26 cellular contexts compared by ENCODE assay signal in the genomic region with DNA sequence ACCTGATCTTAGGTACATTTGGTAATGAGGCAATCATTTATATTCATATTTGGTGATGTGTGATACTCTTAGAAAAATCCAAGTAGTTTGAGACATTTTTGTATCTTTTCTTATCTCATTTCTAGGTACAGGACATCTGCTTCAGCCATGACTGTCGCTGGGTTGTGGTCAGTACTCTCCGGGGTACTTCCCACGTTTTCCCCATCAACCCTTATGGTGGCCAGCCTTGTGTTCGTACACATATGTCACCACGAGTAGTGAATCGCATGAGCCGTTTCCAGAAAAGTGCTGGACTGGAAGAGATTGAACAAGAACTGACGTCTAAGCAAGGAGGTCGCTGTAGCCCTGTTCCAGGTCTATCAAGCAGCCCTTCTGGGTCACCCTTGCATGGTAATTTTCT.
A peak's percentile ranks its signal among the peaks of the same experiment; 100 is the strongest.
DNase-seq lines count a peak whose midpoint lies in the region; ATAC-seq, FAIRE-seq and TF ChIP-seq lines count a peak whose summit lies in the region.
"Had no signal": no experiment of that assay in that cellular context is flagged by ENCODE, and none has a peak within 500 bp of the region (broad histone marks: within the 10 kb centered on the region; RNA-seq: fewer than 3 reads in every experiment).

No MANE protein-coding gene starts in this region.

- no peaks in the 10 kb centered on the region for H3K36me3 Mint-ChIP-seq in activated CD4-positive, alpha-beta T cell treated with anti-CD3 and anti-CD28 coated beads, Interleukin-2, amount 10 ng/mL, durations not matched to agents 7 days and 5 days (ENCODE audit: low read depth)

- no peak overlapping the region for H3K27ac ChIP-seq in K562 (ENCODE audit: extremely low read depth, low read depth, low read length)
- H3K27ac ChIP-seq: BLaER1 treated with 17β-estradiol and CSF1 and Interleukin-3, amounts not matched to agents 10 nM and 100 nM; C4-2B had no signal

- no peaks in the 10 kb centered on the region for H3K9me1 ChIP-seq in K562 (ENCODE audit: control insufficient read depth, insufficient read depth, low read length)

- H3K79me2 ChIP-seq in K562 (ENCODE audit: control insufficient read depth, insufficient read depth, low read length) = no peaks in the 10 kb centered on the region

- CTCF ChIA-PET in K562 (lab: Yijun Ruan, JAX; ENCODE audit: low intra/inter-chr PET ratio) = interaction anchor here (0.6 kb wide), 1 partner anchor 10 kb away, joined by 3 read pairs; no protein-coding TSS in a partner anchor
- CTCF ChIA-PET in activated CD4-positive, alpha-beta T cell treated with anti-CD3 and anti-CD28 coated beads, Interleukin-2, amount 10 ng/mL, durations not matched to agents 7 days and 5 days (lab: Charles Lee) = no interaction called here

- H3K36me3 ChIP-seq in K562 (ENCODE audit: control insufficient read depth, insufficient read depth, low read length) = no peaks in the 10 kb centered on the region
- H3K36me3 ChIP-seq: BLaER1 treated with 17β-estradiol and CSF1 and Interleukin-3, amounts not matched to agents 10 nM and 100 nM had no signal

- DNase-seq in CMK (ENCODE audit: low read depth) (peak; percentile 88), SK-N-DZ (ENCODE audit: low spot score) (peak; percentile 72), K562 (ENCODE audit: extremely low read depth in 1 of 4, low spot score in 3 of 4) (peak; percentile 4 to 8 (median 4)), urothelium cell line (ENCODE audit: low spot score) (no peak), NCI-H2227 treated with DMSO at 0.1 percent for 48 hours (lab: John Stamatoyannopoulos, UW) (no peak), HuH-7 (ENCODE audit: low spot score) (no peak)
- DNase-seq in activated CD4-positive, alpha-beta T cell treated with anti-CD3 and anti-CD28 coated beads, Interleukin-2, amount 10 ng/mL, durations not matched to agents 7 days and 5 days = no peak
- DNase-seq: 8988T; AML-193; CD4-positive, alpha-beta T cell; CD8-positive, alpha-beta T cell; COR-L47; DMS 273 treated with DMSO at 0.1 percent for 48 hours; DMS153; DMS53; DMS79; DND-41; EL; GDM1 had no signal

- H3K27me3 Mint-ChIP-seq in activated CD4-positive, alpha-beta T cell treated with anti-CD3 and anti-CD28 coated beads, Interleukin-2, amount 10 ng/mL, durations not matched to agents 7 days and 5 days = peaks cover 6% of the 10 kb centered on the region
- H3K27me3 Mint-ChIP-seq: B cell; CD4-positive, alpha-beta T cell had no signal

- no peak for TF ChIP-seq POLR2A in K562 (conservative IDR thresholded peaks at IDR 0.05)

- in situ Hi-C loops in K562 (cut with MboI) = no loop called here

- FAIRE-seq in K562 (lab: Jason Lieb, UNC) = peak; percentile 56
- FAIRE-seq in urothelium cell line (lab: Jason Lieb, UNC) = peak; percentile 70
- FAIRE-seq: GM12878, GM12892, GM19239 had no signal

- no peak for TF ChIP-seq RAD21 in K562 (CRISPR knock-in tag; conservative IDR thresholded peaks at IDR 0.05 in 1 of 2, IDR thresholded peaks at IDR 0.05 in 1 of 2)

- no peak overlapping the region for H3K9ac ChIP-seq in K562 (ENCODE audit: insufficient read depth in 1 of 2, low read depth in 2 of 2, low read length in 2 of 2)
- H3K9ac ChIP-seq: BLaER1 treated with 17β-estradiol and CSF1 and Interleukin-3, amounts not matched to agents 10 nM and 100 nM had no signal

- H3K4me3 Mint-ChIP-seq in activated CD4-positive, alpha-beta T cell treated with anti-CD3 and anti-CD28 coated beads, Interleukin-2, amount 10 ng/mL, durations not matched to agents 7 days and 5 days = no peak overlapping the region
- H3K4me3 Mint-ChIP-seq: B cell; CD4-positive, alpha-beta T cell; CD8-positive, alpha-beta T cell had no signal

- no peak overlapping the region for H3K4me2 ChIP-seq in K562 (ENCODE audit: insufficient read depth, low read length)
- H3K4me2 ChIP-seq: BLaER1 treated with 17β-estradiol and CSF1 and Interleukin-3, amounts not matched to agents 10 nM and 100 nM had no signal

- no peaks in the 10 kb centered on the region for H3K4me1 Mint-ChIP-seq in activated CD4-positive, alpha-beta T cell treated with anti-CD3 and anti-CD28 coated beads, Interleukin-2, amount 10 ng/mL, durations not matched to agents 7 days and 5 days
- H3K4me1 Mint-ChIP-seq: B cell had no signal

- no peak for ATAC-seq in K562
- no peak for ATAC-seq in GM18498 (IDR thresholded peaks at IDR 0.05; ENCODE audit: unreplicated experiment)
- ATAC-seq: CD8-positive, alpha-beta T cell; GM12878 had no signal

- H3K27me3 ChIP-seq in K562 (ENCODE audit: control insufficient read depth in 2 of 2, insufficient read depth in 2 of 2, low read length in 2 of 2) = no peaks in the 10 kb centered on the region
- H3K27me3 ChIP-seq: BLaER1 treated with 17β-estradiol and CSF1 and Interleukin-3, amounts not matched to agents 10 nM and 100 nM had no signal

- no peaks in the 10 kb centered on the region for H4K20me1 ChIP-seq in K562 (replicated peaks; ENCODE audit: control insufficient read depth, insufficient read depth, low read length)
- H4K20me1 ChIP-seq: BLaER1 treated with 17β-estradiol and CSF1 and Interleukin-3, amounts not matched to agents 10 nM and 100 nM had no signal

- no peak for TF ChIP-seq CTCF in K562 (IDR thresholded peaks at IDR 0.05 in 2 of 3, conservative IDR thresholded peaks at IDR 0.05 in 1 of 3; ENCODE audit: insufficient read depth in 2 of 3, low read depth in 1 of 3, low read length in 3 of 3)

- H2AFZ ChIP-seq in K562 (ENCODE audit: low read depth, low read length) = no peak overlapping the region

- POLR2A ChIA-PET in K562 (lab: Yijun Ruan, JAX) = no interaction called here
- POLR2A ChIA-PET in activated CD4-positive, alpha-beta T cell treated with anti-CD3 and anti-CD28 coated beads, Interleukin-2, amount 10 ng/mL, durations not matched to agents 7 days and 5 days (lab: Charles Lee) = no interaction called here

- no peaks in the 10 kb centered on the region for H3K4me1 ChIP-seq in K562 (replicated peaks in 1 of 2; ENCODE audit: control insufficient read depth in 2 of 2, insufficient read depth in 2 of 2, low read length in 2 of 2)
- H3K4me1 ChIP-seq: BLaER1 treated with 17β-estradiol and CSF1 and Interleukin-3, amounts not matched to agents 10 nM and 100 nM had no signal

- H3K9me3 ChIP-seq in K562 (replicated peaks; ENCODE audit: control insufficient read depth, insufficient read depth, low read depth, low read length) = no peaks in the 10 kb centered on the region
- H3K9me3 ChIP-seq: BLaER1 treated with 17β-estradiol and CSF1 and Interleukin-3, amounts not matched to agents 10 nM and 100 nM had no signal

- no peak overlapping the region for H3K4me3 ChIP-seq in K562
- H3K4me3 ChIP-seq: BLaER1 treated with 17β-estradiol and CSF1 and Interleukin-3, amounts not matched to agents 10 nM and 100 nM; GM12878 had no signal

- intact Hi-C loops in K562 (cut with micrococcal nuclease) = no loop called here

- BruUV-seq in K562 (replicated peaks; lab: Mats Ljungman, UMichigan) = no TSS peak

- no peak for TF ChIP-seq EP300 in K562 (IDR thresholded peaks at IDR 0.05; ENCODE audit: low read length)

- WGBS in K562 (ENCODE audit: insufficient coverage, low coverage, missing lambda C conversion rate) = under 1% methylated on average over 9 of the region's 9 CpGs

- no peak overlapping the region for H3K27ac Mint-ChIP-seq in activated CD4-positive, alpha-beta T cell treated with anti-CD3 and anti-CD28 coated beads, Interleukin-2, amount 10 ng/mL, durations not matched to agents 7 days and 5 days
- H3K27ac Mint-ChIP-seq: B cell; CD4-positive, alpha-beta T cell; CD8-positive, alpha-beta T cell had no signal

- H3K9me3 Mint-ChIP-seq in activated CD4-positive, alpha-beta T cell treated with anti-CD3 and anti-CD28 coated beads, Interleukin-2, amount 10 ng/mL, durations not matched to agents 7 days and 5 days = no peaks in the 10 kb centered on the region
- H3K9me3 Mint-ChIP-seq: CD4-positive, alpha-beta T cell; CD8-positive, alpha-beta T cell had no signal

TF ChIP-seq in K562, 482 proteins besides CTCF, POLR2A, EP300 and RAD21 (continues in another document):
- TF ChIP-seq TCF3 (CRISPR knock-in tag; IDR thresholded peaks at IDR 0.05) = peak; percentile 26; the same call in 1 of the 2 replicates
- TF ChIP-seq TEAD4 (IDR thresholded peaks at IDR 0.05; ENCODE audit: low read length) = peak; percentile 32; the same call in 1 of the 2 replicates
- no peak for TF ChIP-seq TEAD4 (CRISPR knock-in tag; IDR thresholded peaks at IDR 0.05; ENCODE audit: borderline replicate concordance)
- TF ChIP-seq, protein P1, sequence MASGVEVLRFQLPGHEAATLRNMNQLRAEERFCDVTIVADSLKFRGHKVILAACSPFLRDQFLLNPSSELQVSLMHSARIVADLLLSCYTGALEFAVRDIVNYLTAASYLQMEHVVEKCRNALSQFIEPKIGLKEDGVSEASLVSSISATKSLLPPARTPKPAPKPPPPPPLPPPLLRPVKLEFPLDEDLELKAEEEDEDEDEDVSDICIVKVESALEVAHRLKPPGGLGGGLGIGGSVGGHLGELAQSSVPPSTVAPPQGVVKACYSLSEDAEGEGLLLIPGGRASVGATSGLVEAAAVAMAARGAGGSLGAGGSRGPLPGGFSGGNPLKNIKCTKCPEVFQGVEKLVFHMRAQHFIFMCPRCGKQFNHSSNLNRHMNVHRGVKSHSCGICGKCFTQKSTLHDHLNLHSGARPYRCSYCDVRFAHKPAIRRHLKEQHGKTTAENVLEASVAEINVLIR (CRISPR knock-in tag; IDR thresholded peaks at IDR 0.05) = 0 out of 2 replicates have a peak, but pooled peaks have one; percentile 29
- TF ChIP-seq ZNF253 (CRISPR knock-in tag; conservative IDR thresholded peaks at IDR 0.05) = no peak

Comparison
In these comparisons a context has a peak if more than half of its experiments do, and no peak if none do; other contexts are left out.
1. DNase-seq: peak in CMK (single experiment), SK-N-DZ (single experiment) and K562 (4 of 4); none in urothelium cell line (single experiment), NCI-H2227 treated with DMSO at 0.1 percent for 48 hours (single experiment), activated CD4-positive, alpha-beta T cell treated with anti-CD3 and anti-CD28 coated beads, Interleukin-2, amount 10 ng/mL, durations not matched to agents 7 days and 5 days (single experiment) and HuH-7 (single experiment).